In the genomic region with DNA sequence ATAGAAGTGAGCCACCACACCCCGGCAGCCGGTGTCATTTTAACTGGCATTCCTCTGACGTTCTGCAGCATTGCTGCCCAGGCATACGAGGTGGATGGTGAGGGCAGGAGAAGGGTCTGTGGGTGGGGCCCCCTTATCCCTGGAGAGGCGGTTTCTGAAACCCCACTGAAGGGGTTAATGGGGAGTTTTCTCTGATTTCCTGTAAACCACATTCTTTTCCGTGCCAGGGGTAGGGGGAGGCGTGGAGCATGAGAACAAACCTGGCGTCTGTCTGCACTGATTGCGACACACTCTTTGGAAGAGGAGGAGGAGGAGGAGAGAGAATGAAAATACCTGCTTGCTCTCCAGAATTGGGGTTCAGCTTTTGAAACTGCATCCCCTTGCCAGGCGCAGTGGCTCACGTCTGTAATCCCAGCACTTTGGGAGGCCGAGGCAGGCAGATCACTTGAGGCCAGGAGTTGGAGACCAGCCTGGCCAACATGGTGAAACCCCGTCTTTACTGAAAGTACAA, we compare ENCODE assay signal across 12 cellular contexts. TPM values are rescaled to one million over a fixed set of nuclear protein-coding genes. Genes with fewer than 3 reads are reported as not detected.
DNase-seq lines count a peak whose midpoint lies in the region; ATAC-seq, FAIRE-seq and TF ChIP-seq lines count a peak whose summit lies in the region.
"Had no signal": no experiment of that assay in that cellular context is flagged by ENCODE, and none has a peak within 500 bp of the region (broad histone marks: within the 10 kb centered on the region; RNA-seq: fewer than 3 reads in every experiment).

No MANE protein-coding gene starts in this region.

- H3K79me2 ChIP-seq in keratinocyte (ENCODE audit: control insufficient read depth, insufficient read depth, low read length) = no peaks in the 10 kb centered on the region

- no peaks in the 10 kb centered on the region for H3K9me1 ChIP-seq in keratinocyte (ENCODE audit: control insufficient read depth, extremely low read depth, insufficient read depth, low read length)

- H2AFZ ChIP-seq in keratinocyte (ENCODE audit: control insufficient read depth, low read length) = peak overlapping the region; percentile 63

- no peaks in the 10 kb centered on the region for H4K20me1 ChIP-seq in keratinocyte (ENCODE audit: control insufficient read depth, extremely low read depth, insufficient read depth, low read length)

- no peak for TF ChIP-seq POLR2A in gastrocnemius medialis (IDR thresholded peaks at IDR 0.05)

- dilution Hi-C loops in keratinocyte (cut with MboI; ENCODE audit: extremely low pct_ligation_motif_present, low sequenced_read_pairs) = no loop called here

- intact Hi-C loops in gastrocnemius medialis (cut with DNase I; ENCODE audit: low total_unique reads) = no loop called here

- peak overlapping the region; percentile 48 for H3K4me2 ChIP-seq in keratinocyte (ENCODE audit: control insufficient read depth, extremely low read depth, insufficient read depth, low read depth, low read length)

- H3K36me3 ChIP-seq in keratinocyte (ENCODE audit: control insufficient read depth in 2 of 2, extremely low read depth in 1 of 2, insufficient read depth in 2 of 2, low read length in 2 of 2) (no peaks in the 10 kb centered on the region), gastrocnemius medialis (no peaks in the 10 kb centered on the region)

- DNase-seq in D341Med (ENCODE audit: low spot score) (peak; percentile 9), amniotic epithelial cell (ENCODE audit: low read depth) (peak; percentile 90), keratinocyte (ENCODE audit: low read depth, low spot score) (no peak), gastrocnemius medialis (peak in 1 of 2 donors; percentile 58), foreskin keratinocyte (no peak), COR-L47 (lab: John Stamatoyannopoulos, UW) (no peak), cortex of kidney (lab: John Stamatoyannopoulos, UW) (no peak), NCI-H82 (lab: John Stamatoyannopoulos, UW) (no peak)
- DNase-seq: activated CD4-positive, alpha-beta T cell treated with anti-CD3 and anti-CD28 coated beads for 1 hour; activated naive CD4-positive, alpha-beta T cell treated with anti-CD3 and anti-CD28 coated beads for 36 hours; erythroblast; MM.1S had no signal

- ATAC-seq in gastrocnemius medialis (peak; percentile 39 to 51), foreskin keratinocyte (no peak)

- no peak overlapping the region for H3K9ac ChIP-seq in keratinocyte (ENCODE audit: control insufficient read depth, extremely low read depth, insufficient read depth, low read length)

- H3K27ac ChIP-seq in keratinocyte (ENCODE audit: control insufficient read depth, insufficient read depth, low read length) = no peak overlapping the region
- H3K27ac ChIP-seq in gastrocnemius medialis = peak overlapping the region in 2 of 4 donors; percentile 9 to 41
- H3K27ac ChIP-seq in foreskin keratinocyte = no peak overlapping the region

- H3K4me3 ChIP-seq in keratinocyte (ENCODE audit: control insufficient read depth in 2 of 3, extremely low read depth in 1 of 3, insufficient read depth in 2 of 3, low read depth in 1 of 3, low read length in 3 of 3) (no peak overlapping the region), gastrocnemius medialis (no peak overlapping the region)

- H3K27me3 ChIP-seq in keratinocyte (ENCODE audit: control insufficient read depth, extremely low read depth, insufficient read depth, low read length) (no peaks in the 10 kb centered on the region), gastrocnemius medialis (no peaks in the 10 kb centered on the region), foreskin keratinocyte (no peaks in the 10 kb centered on the region)

- FAIRE-seq in keratinocyte (lab: Jason Lieb, UNC) = no peak

- TF ChIP-seq CTCF in keratinocyte (optimal IDR thresholded peaks at IDR 0.05 in 1 of 3, IDR thresholded peaks at IDR 0.05 in 1 of 3, conservative IDR thresholded peaks at IDR 0.05 in 1 of 3; ENCODE audit: extremely low read depth in 1 of 3, insufficient read depth in 2 of 3, low read length in 3 of 3) = no peak
- TF ChIP-seq CTCF in gastrocnemius medialis (IDR thresholded peaks at IDR 0.05 in 4 of 5, conservative IDR thresholded peaks at IDR 0.05 in 1 of 5) = no peak
- no peak for TF ChIP-seq CTCF in foreskin keratinocyte (conservative IDR thresholded peaks at IDR 0.05)

- H3K4me1 ChIP-seq in keratinocyte (ENCODE audit: control insufficient read depth, extremely low read depth, insufficient read depth, low read length) (peaks cover 14% of the 10 kb centered on the region), gastrocnemius medialis (no peaks in the 10 kb centered on the region), foreskin keratinocyte (peaks cover 8% of the 10 kb centered on the region)

- H3K9me3 ChIP-seq in keratinocyte (ENCODE audit: control insufficient read depth, low read depth, low read length) (no peaks in the 10 kb centered on the region), gastrocnemius medialis (no peaks in the 10 kb centered on the region)

- in situ Hi-C loops in gastrocnemius medialis (cut with MboI; ENCODE audit: low sequenced_read_pairs in 4 of 4) = no loop called here

RNA-seq across cellular contexts. Expression of gene C3, which starts 2.7 kb away (rescaled TPM):
- polyA plus RNA-seq in keratinocyte = 10.7 to 85.7 TPM (median 14.8 TPM) in 3 replicates
- polyA plus RNA-seq in keratinocyte (2011; ENCODE audit: low read depth) = 3.3 TPM
- 17.7 and 21.0 TPM in 2 replicates for polyA plus RNA-seq in keratinocyte (2011; cell fraction: cytosol; rRNA removed)
- polyA plus RNA-seq in keratinocyte (2011; cell fraction: nucleus; rRNA removed) = 111 and 120 TPM in 2 replicates
- 3.5 and 17.2 TPM in 2 replicates for polyA plus RNA-seq in keratinocyte (2012; ENCODE audit: low replicate concordance)
- polyA minus RNA-seq in keratinocyte = 14.0 to 151 TPM (median 61.4 TPM) in 3 replicates
- 83.1 TPM for polyA minus RNA-seq in keratinocyte (2011; cell fraction: cytosol; rRNA and poly(A)+ RNA removed)
- polyA minus RNA-seq in keratinocyte (2011; cell fraction: nucleus; rRNA and poly(A)+ RNA removed) = 68.7 and 86.2 TPM in 2 replicates
- 100 to 1,000 TPM in 1 of 4 donors, 10 to 100 TPM in 3; 25.9 to 121 (median 70.6) TPM for total RNA-seq in gastrocnemius medialis
- total RNA-seq in foreskin keratinocyte = 3.4 and 4.8 TPM in 2 replicates
- 4.6 and 5.2 TPM in 2 replicates for polyA plus RNA-seq in foreskin keratinocyte

RNA-seq across cellular contexts. Expression of gene GPR108, which starts 14.2 kb away (rescaled TPM):
- polyA plus RNA-seq in keratinocyte (57.7 to 89.8 TPM (median 62.9 TPM) in 3 replicates), foreskin keratinocyte (59.8 and 74.0 TPM in 2 replicates)
- polyA plus RNA-seq in keratinocyte (2011; ENCODE audit: low read depth) = 64.3 TPM
- polyA plus RNA-seq in keratinocyte (2011; cell fraction: cytosol; rRNA removed) = 60.4 and 78.6 TPM in 2 replicates
- polyA plus RNA-seq in keratinocyte (2011; cell fraction: nucleus; rRNA removed) = 146 and 171 TPM in 2 replicates
- 54.0 and 68.0 TPM in 2 replicates for polyA plus RNA-seq in keratinocyte (2012; ENCODE audit: low replicate concordance)
- polyA minus RNA-seq in keratinocyte = 66.7 to 196 TPM (median 116 TPM) in 3 replicates
- 98.4 TPM for polyA minus RNA-seq in keratinocyte (2011; cell fraction: cytosol; rRNA and poly(A)+ RNA removed)
- 70.3 and 72.8 TPM in 2 replicates for polyA minus RNA-seq in keratinocyte (2011; cell fraction: nucleus; rRNA and poly(A)+ RNA removed)
- total RNA-seq in gastrocnemius medialis (10 to 100 TPM; 22.6 to 40.3 (median 32.3) TPM), foreskin keratinocyte (52.3 and 61.7 TPM in 2 replicates)

RNA-seq across cellular contexts. Expression of gene TRIP10, which starts 16.3 kb away (rescaled TPM):
- 34.8 to 43.8 TPM (median 36.2 TPM) in 3 replicates for polyA plus RNA-seq in keratinocyte
- 345 TPM for polyA plus RNA-seq in keratinocyte (2011; ENCODE audit: low read depth)
- polyA plus RNA-seq in keratinocyte (2011; cell fraction: cytosol; rRNA removed) = 25.0 and 39.1 TPM in 2 replicates
- polyA plus RNA-seq in keratinocyte (2011; cell fraction: nucleus; rRNA removed) = 69.1 and 80.5 TPM in 2 replicates
- 54.1 and 65.1 TPM in 2 replicates for polyA plus RNA-seq in keratinocyte (2012; ENCODE audit: low replicate concordance)
- 18.9 to 22.5 TPM (median 19.9 TPM) in 3 replicates for polyA minus RNA-seq in keratinocyte
- 22.1 TPM for polyA minus RNA-seq in keratinocyte (2011; cell fraction: cytosol; rRNA and poly(A)+ RNA removed)
- 13.6 and 20.2 TPM in 2 replicates for polyA minus RNA-seq in keratinocyte (2011; cell fraction: nucleus; rRNA and poly(A)+ RNA removed)
- 100 to 1,000 TPM; 130 to 237 (median 178) TPM for total RNA-seq in gastrocnemius medialis
- 53.9 and 69.8 TPM in 2 replicates for total RNA-seq in foreskin keratinocyte
- 69.1 and 80.5 TPM in 2 replicates for polyA plus RNA-seq in foreskin keratinocyte

RNA-seq across cellular contexts. Expression of gene SH2D3A, which starts 44.1 kb away (rescaled TPM):
- polyA plus RNA-seq in keratinocyte = 24.9 to 28.9 TPM (median 28.2 TPM) in 3 replicates
- 5.8 TPM for polyA plus RNA-seq in keratinocyte (2011; ENCODE audit: low read depth)
- polyA plus RNA-seq in keratinocyte (2011; cell fraction: cytosol; rRNA removed) = 16.7 and 24.9 TPM in 2 replicates
- 42.9 and 53.1 TPM in 2 replicates for polyA plus RNA-seq in keratinocyte (2011; cell fraction: nucleus; rRNA removed)
- polyA plus RNA-seq in keratinocyte (2012; ENCODE audit: low replicate concordance) = 25.3 and 44.5 TPM in 2 replicates
- 21.6 to 72.1 TPM (median 22.1 TPM) in 3 replicates for polyA minus RNA-seq in keratinocyte
- 30.5 TPM for polyA minus RNA-seq in keratinocyte (2011; cell fraction: cytosol; rRNA and poly(A)+ RNA removed)
- 22.8 and 24.2 TPM in 2 replicates for polyA minus RNA-seq in keratinocyte (2011; cell fraction: nucleus; rRNA and poly(A)+ RNA removed)
- not detected for total RNA-seq in gastrocnemius medialis
- 49.3 and 57.8 TPM in 2 replicates for total RNA-seq in foreskin keratinocyte
- 54.1 and 56.0 TPM in 2 replicates for polyA plus RNA-seq in foreskin keratinocyte

RNA-seq across cellular contexts. Expression of gene VAV1, which starts 49.3 kb away (rescaled TPM):
- polyA plus RNA-seq in keratinocyte = 0.42 to 0.61 TPM (median 0.50 TPM) in 3 replicates
- polyA plus RNA-seq in keratinocyte (2011; ENCODE audit: low read depth) = 0.76 TPM
- 0.36 and 0.43 TPM in 2 replicates for polyA plus RNA-seq in keratinocyte (2011; cell fraction: cytosol; rRNA removed)
- 0.41 and 0.50 TPM in 2 replicates for polyA plus RNA-seq in keratinocyte (2011; cell fraction: nucleus; rRNA removed)
- 0.51 and 0.84 TPM in 2 replicates for polyA plus RNA-seq in keratinocyte (2012; ENCODE audit: low replicate concordance)
- 0.30 to 1.5 TPM in 2 of 3 replicates, not detected in the other for polyA minus RNA-seq in keratinocyte
- polyA minus RNA-seq in keratinocyte (2011; cell fraction: cytosol; rRNA and poly(A)+ RNA removed) = not detected
- polyA minus RNA-seq in keratinocyte (2011; cell fraction: nucleus; rRNA and poly(A)+ RNA removed) = 0.84 and 1.3 TPM in 2 replicates
- 1 to 10 TPM in 2 of 4 donors, under 1 TPM in 2; 0.63 to 1.8 (median 0.96) TPM for total RNA-seq in gastrocnemius medialis
- 0.14 and 0.34 TPM in 2 replicates for total RNA-seq in foreskin keratinocyte
- polyA plus RNA-seq in foreskin keratinocyte = 0.09 and 0.15 TPM in 2 replicates

Comparison
In these comparisons a context has a peak if more than half of its experiments do, and no peak if none do; other contexts are left out.
1. DNase-seq: peak in D341Med (single experiment) and amniotic epithelial cell (single experiment); none in keratinocyte (single experiment), foreskin keratinocyte (0 of 2), COR-L47 (single experiment), cortex of kidney (single experiment) and NCI-H82 (single experiment).